ENCODE assay signal across 14 cellular contexts in genomic region chr7:46990761-46991160, GRCh38.
"Had no signal": no experiment of that assay in that cellular context is flagged by ENCODE, and none has a peak within 500 bp of the region (broad histone marks: within the 10 kb centered on the region; RNA-seq: fewer than 3 reads in every experiment).

No MANE protein-coding gene starts in this region.

- ATAC-seq: activated naive CD8-positive, alpha-beta T cell treated with anti-CD3 and anti-CD28 coated beads, Interleukin-2, amount 50 U/mL, for 24 hours; gastrocnemius medialis; heart right ventricle; naive thymus-derived CD4-positive, alpha-beta T cell; right lobe of liver; stimulated activated naive CD8-positive, alpha-beta T cell treated with anti-CD3 and anti-CD28 coated beads, Interleukin-15, amount 100 ng/mL, for 72 hours had no signal

- DNase-seq: activated CD4-positive, alpha-beta T cell treated with anti-CD3 and anti-CD28 coated beads for 1 hour; activated CD4-positive, alpha-beta T cell treated with anti-CD3 and anti-CD28 coated beads, Interleukin-2, amount 50 U/mL, for 4 hours; activated naive CD4-positive, alpha-beta T cell treated with anti-CD3 and anti-CD28 coated beads for 36 hours; activated naive CD8-positive, alpha-beta T cell treated with anti-CD3 and anti-CD28 coated beads, Interleukin-2, amount 50 U/mL, for 24 hours; dorsolateral prefrontal cortex; endodermal cell; gastrocnemius medialis; heart right ventricle; naive thymus-derived CD4-positive, alpha-beta T cell; ovary; right lobe of liver; stimulated activated CD4-positive, alpha-beta T cell treated with anti-CD3 and anti-CD28 coated beads, Interleukin-1b, Interleukin-23, amount 100 ng/mL, for 48 hours; stimulated activated naive CD8-positive, alpha-beta T cell treated with anti-CD3 and anti-CD28 coated beads, Interleukin-15, amount 100 ng/mL, for 72 hours; T-helper 1 cell had no signal
